8 cellular contexts compared by ENCODE assay signal in the genomic region with DNA sequence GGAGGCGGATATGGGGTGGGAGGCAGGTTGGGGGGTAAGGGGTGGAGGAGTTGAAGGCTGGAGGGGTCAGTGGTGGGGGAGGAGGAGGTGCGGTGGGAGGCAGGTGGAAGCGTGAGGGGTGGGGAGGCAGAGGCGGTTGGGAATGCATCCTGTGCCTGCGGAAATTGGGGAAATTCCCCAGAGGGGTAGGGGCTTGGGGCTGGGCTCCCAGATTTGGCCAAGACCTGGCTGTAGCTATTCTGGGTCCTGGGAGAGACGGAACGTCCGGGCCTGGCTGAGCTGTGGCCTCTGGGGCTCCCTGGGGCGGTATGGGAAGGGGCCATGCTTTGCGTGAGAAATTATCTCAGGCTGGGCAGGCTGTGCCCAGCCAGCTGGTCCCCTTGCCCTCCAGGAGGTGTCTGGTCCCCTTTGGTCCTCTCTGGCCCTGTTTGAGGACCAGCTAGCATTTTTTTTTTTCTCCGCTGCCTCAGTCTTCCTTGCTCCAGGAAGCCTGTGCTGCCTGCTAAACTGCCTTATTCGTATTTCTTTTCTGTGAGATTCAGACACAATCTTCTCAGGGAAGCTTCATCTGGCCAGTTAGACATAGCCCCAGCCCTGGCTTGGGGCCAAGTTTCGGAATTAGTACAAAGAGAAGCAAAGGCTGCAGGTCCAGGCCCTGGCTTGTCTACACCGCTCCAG. TPM values are rescaled to one million over a fixed set of nuclear protein-coding genes. Genes with fewer than 3 reads are reported as not detected.
A peak's percentile ranks its signal among the peaks of the same experiment; 100 is the strongest.
DNase-seq lines count a peak whose midpoint lies in the region; ATAC-seq, FAIRE-seq and TF ChIP-seq lines count a peak whose summit lies in the region.

No MANE protein-coding gene starts in this region.

- peak overlapping the region; percentile 20 for H3K18ac ChIP-seq in neuronal stem cell (ENCODE audit: low read length)

- H3K14ac ChIP-seq in neuronal stem cell (ENCODE audit: low read length), result no peak overlapping the region

- peak overlapping the region; percentile 14 for H3K4me2 ChIP-seq in neuronal stem cell (ENCODE audit: insufficient read depth, low read length, poor library complexity, severe bottlenecking)

- no peak overlapping the region for H3K4ac ChIP-seq in neuronal stem cell (ENCODE audit: low read length)

- peak; percentile 59 to 82 for DNase-seq in foreskin fibroblast
- no peak for DNase-seq in neuronal stem cell (ENCODE audit: low spot score)
- DNase-seq in DMS114 treated with DMSO at 0.1 percent for 48 hours (lab: John Stamatoyannopoulos, UW; ENCODE audit: unreplicated experiment), result no peak
- no peak for DNase-seq in T-helper 9 cell

- no peak overlapping the region for H2BK5ac ChIP-seq in neuronal stem cell (ENCODE audit: low read length)

- ATAC-seq in GM19468 (IDR thresholded peaks at IDR 0.05; ENCODE audit: extremely low read depth, unreplicated experiment) (peak; percentile 72), HG03558 (IDR thresholded peaks at IDR 0.05; ENCODE audit: extremely low read depth, unreplicated experiment) (peak; percentile 73), SK-N-SH treated with all-trans-retinoic acid at 6 μM for 48 hours (peak; percentile 65)

- H3K23ac ChIP-seq in neuronal stem cell (ENCODE audit: low read depth, low read length, poor library complexity), result no peak overlapping the region

- no peaks in the 10 kb centered on the region for H3K36me3 ChIP-seq in neuronal stem cell (replicated peaks in 1 of 2; ENCODE audit: control insufficient read depth in 2 of 2, insufficient read depth in 2 of 2, low read length in 2 of 2)

- H4K8ac ChIP-seq in neuronal stem cell (ENCODE audit: low read depth, low read length), result no peak overlapping the region

- peak; percentile 68 for FAIRE-seq in G401.6 (lab: Jason Lieb, UNC)

- H2AFZ ChIP-seq in neuronal stem cell (ENCODE audit: low read length), result peak overlapping the region; percentile 20

- H3K4me3 ChIP-seq in foreskin fibroblast (ENCODE audit: low read depth in 1 of 2, low read length in 2 of 2) (peak overlapping the region in 1 of 2 donors; percentile 5), neuronal stem cell (ENCODE audit: low read length in 2 of 2) (no peak overlapping the region)

- H3K27ac ChIP-seq in neuronal stem cell (replicated peaks; ENCODE audit: low read length), result peak overlapping the region; percentile 65

- H3K27me3 ChIP-seq in neuronal stem cell (ENCODE audit: control insufficient read depth in 3 of 3, insufficient read depth in 3 of 3, low read depth in 1 of 3, low read length in 3 of 3), result no peaks in the 10 kb centered on the region

- no CpG with 5 or more reads among the region's 14 CpGs for WGBS in neuronal stem cell (ENCODE audit: extremely low coverage in 2 of 2, insufficient read length in 2 of 2, insufficient replicate concordance in 1 of 2), 2 donors

- H4K91ac ChIP-seq in neuronal stem cell (ENCODE audit: low read depth, low read length, poor library complexity), result no peak overlapping the region

- no peaks in the 10 kb centered on the region for H3K79me1 ChIP-seq in neuronal stem cell (ENCODE audit: low read depth, low read length)

- H3K4me1 ChIP-seq in neuronal stem cell (ENCODE audit: control insufficient read depth in 2 of 2, insufficient read depth in 1 of 2, low read depth in 1 of 2, low read length in 2 of 2), result peaks cover 0 to 5% of the 10 kb centered on the region in 2 donors

- H2BK120ac ChIP-seq in neuronal stem cell (ENCODE audit: low read depth, low read length), result no peak overlapping the region

- peak overlapping the region; percentile 93 for H2BK15ac ChIP-seq in neuronal stem cell (ENCODE audit: low read length)

- peak overlapping the region; percentile 74 for H2AK5ac ChIP-seq in neuronal stem cell (ENCODE audit: low read depth, low read length)

- no peaks in the 10 kb centered on the region for H3K9me3 ChIP-seq in neuronal stem cell (replicated peaks in 1 of 2; ENCODE audit: control insufficient read depth in 2 of 2, insufficient read depth in 1 of 2, low read depth in 1 of 2, low read length in 2 of 2)

- no peak for TF ChIP-seq CTCF in foreskin fibroblast (IDR thresholded peaks at IDR 0.05; ENCODE audit: low read depth, low read length)

- H3K9ac ChIP-seq in neuronal stem cell (ENCODE audit: low read depth, low read length, poor library complexity), result no peak overlapping the region

- no peak overlapping the region for H2BK12ac ChIP-seq in neuronal stem cell (ENCODE audit: low read length)

TF ChIP-seq in SK-N-SH treated with all-trans-retinoic acid at 6 μM for 48 hours, 23 proteins besides CTCF, POLR2A, EP300 and RAD21 (continues in another document):
- TF ChIP-seq, protein P1, sequence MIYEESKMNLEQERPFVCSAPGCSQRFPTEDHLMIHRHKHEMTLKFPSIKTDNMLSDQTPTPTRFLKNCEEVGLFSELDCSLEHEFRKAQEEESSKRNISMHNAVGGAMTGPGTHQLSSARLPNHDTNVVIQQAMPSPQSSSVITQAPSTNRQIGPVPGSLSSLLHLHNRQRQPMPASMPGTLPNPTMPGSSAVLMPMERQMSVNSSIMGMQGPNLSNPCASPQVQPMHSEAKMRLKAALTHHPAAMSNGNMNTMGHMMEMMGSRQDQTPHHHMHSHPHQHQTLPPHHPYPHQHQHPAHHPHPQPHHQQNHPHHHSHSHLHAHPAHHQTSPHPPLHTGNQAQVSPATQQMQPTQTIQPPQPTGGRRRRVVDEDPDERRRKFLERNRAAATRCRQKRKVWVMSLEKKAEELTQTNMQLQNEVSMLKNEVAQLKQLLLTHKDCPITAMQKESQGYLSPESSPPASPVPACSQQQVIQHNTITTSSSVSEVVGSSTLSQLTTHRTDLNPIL (CRISPR knock-in tag; IDR thresholded peaks at IDR 0.05; ENCODE audit: low read depth), result no peak
- no peak for TF ChIP-seq BACH2 (CRISPR knock-in tag; IDR thresholded peaks at IDR 0.05; ENCODE audit: borderline replicate concordance)
- no peak for TF ChIP-seq PPARA (CRISPR knock-in tag; IDR thresholded peaks at IDR 0.05; ENCODE audit: borderline replicate concordance)
- no peak for TF ChIP-seq ZFP30 (CRISPR knock-in tag; IDR thresholded peaks at IDR 0.05)
- TF ChIP-seq RARB (CRISPR knock-in tag; IDR thresholded peaks at IDR 0.05), result no peak
- TF ChIP-seq ZNF565 (CRISPR knock-in tag; conservative IDR thresholded peaks at IDR 0.05; ENCODE audit: low read depth), result no peak
- TF ChIP-seq, protein P2, sequence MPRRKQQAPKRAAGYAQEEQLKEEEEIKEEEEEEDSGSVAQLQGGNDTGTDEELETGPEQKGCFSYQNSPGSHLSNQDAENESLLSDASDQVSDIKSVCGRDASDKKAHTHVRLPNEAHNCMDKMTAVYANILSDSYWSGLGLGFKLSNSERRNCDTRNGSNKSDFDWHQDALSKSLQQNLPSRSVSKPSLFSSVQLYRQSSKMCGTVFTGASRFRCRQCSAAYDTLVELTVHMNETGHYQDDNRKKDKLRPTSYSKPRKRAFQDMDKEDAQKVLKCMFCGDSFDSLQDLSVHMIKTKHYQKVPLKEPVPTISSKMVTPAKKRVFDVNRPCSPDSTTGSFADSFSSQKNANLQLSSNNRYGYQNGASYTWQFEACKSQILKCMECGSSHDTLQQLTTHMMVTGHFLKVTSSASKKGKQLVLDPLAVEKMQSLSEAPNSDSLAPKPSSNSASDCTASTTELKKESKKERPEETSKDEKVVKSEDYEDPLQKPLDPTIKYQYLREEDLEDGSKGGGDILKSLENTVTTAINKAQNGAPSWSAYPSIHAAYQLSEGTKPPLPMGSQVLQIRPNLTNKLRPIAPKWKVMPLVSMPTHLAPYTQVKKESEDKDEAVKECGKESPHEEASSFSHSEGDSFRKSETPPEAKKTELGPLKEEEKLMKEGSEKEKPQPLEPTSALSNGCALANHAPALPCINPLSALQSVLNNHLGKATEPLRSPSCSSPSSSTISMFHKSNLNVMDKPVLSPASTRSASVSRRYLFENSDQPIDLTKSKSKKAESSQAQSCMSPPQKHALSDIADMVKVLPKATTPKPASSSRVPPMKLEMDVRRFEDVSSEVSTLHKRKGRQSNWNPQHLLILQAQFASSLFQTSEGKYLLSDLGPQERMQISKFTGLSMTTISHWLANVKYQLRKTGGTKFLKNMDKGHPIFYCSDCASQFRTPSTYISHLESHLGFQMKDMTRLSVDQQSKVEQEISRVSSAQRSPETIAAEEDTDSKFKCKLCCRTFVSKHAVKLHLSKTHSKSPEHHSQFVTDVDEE (CRISPR knock-in tag; IDR thresholded peaks at IDR 0.05), result no peak
- TF ChIP-seq SNAI2 (CRISPR knock-in tag; IDR thresholded peaks at IDR 0.05), result no peak
- no peak for TF ChIP-seq TCF4 (CRISPR knock-in tag; IDR thresholded peaks at IDR 0.05; ENCODE audit: borderline replicate concordance)
- no peak for TF ChIP-seq ISL1 (CRISPR knock-in tag; IDR thresholded peaks at IDR 0.05)
- TF ChIP-seq ESRRG (CRISPR knock-in tag; IDR thresholded peaks at IDR 0.05), result no peak
- no peak for TF ChIP-seq OSR1 (CRISPR knock-in tag; IDR thresholded peaks at IDR 0.05)
- TF ChIP-seq ARNTL (CRISPR knock-in tag; IDR thresholded peaks at IDR 0.05; ENCODE audit: borderline replicate concordance, low read depth), result no peak
- TF ChIP-seq ZC3H10 (CRISPR knock-in tag; IDR thresholded peaks at IDR 0.05), result no peak
- no peak for TF ChIP-seq ZFP3 (CRISPR knock-in tag; IDR thresholded peaks at IDR 0.05)
- TF ChIP-seq, protein P3, sequence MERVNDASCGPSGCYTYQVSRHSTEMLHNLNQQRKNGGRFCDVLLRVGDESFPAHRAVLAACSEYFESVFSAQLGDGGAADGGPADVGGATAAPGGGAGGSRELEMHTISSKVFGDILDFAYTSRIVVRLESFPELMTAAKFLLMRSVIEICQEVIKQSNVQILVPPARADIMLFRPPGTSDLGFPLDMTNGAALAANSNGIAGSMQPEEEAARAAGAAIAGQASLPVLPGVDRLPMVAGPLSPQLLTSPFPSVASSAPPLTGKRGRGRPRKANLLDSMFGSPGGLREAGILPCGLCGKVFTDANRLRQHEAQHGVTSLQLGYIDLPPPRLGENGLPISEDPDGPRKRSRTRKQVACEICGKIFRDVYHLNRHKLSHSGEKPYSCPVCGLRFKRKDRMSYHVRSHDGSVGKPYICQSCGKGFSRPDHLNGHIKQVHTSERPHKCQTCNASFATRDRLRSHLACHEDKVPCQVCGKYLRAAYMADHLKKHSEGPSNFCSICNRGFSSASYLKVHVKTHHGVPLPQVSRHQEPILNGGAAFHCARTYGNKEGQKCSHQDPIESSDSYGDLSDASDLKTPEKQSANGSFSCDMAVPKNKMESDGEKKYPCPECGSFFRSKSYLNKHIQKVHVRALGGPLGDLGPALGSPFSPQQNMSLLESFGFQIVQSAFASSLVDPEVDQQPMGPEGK (CRISPR knock-in tag; IDR thresholded peaks at IDR 0.05; ENCODE audit: borderline replicate concordance), result no peak
- no peak for TF ChIP-seq CSDC2 (CRISPR knock-in tag; IDR thresholded peaks at IDR 0.05)

RNA-seq across cellular contexts. Expression of a gene that starts 7.3 kb away (rescaled TPM):
- 0.36 TPM for polyA plus RNA-seq in neuronal stem cell (2013, experiment 1 of 2)
- 0.30 TPM for polyA plus RNA-seq in neuronal stem cell (2013, experiment 2 of 2)

RNA-seq across cellular contexts. Expression of a gene that starts 27.2 kb away (rescaled TPM):
- polyA plus RNA-seq in neuronal stem cell (2013, experiment 1 of 2), result 3,085 TPM
- polyA plus RNA-seq in neuronal stem cell (2013, experiment 2 of 2), result 3,088 TPM

RNA-seq across cellular contexts. Expression of a gene that starts 54.8 kb away (rescaled TPM):
- 736 TPM for polyA plus RNA-seq in neuronal stem cell (2013, experiment 1 of 2)
- polyA plus RNA-seq in neuronal stem cell (2013, experiment 2 of 2), result 716 TPM

Comparison
In these comparisons a context has a peak if more than half of its experiments do, and no peak if none do; other contexts are left out.
1. DNase-seq: peak in foreskin fibroblast (2 of 2); none in neuronal stem cell (single experiment), DMS114 treated with DMSO at 0.1 percent for 48 hours (single experiment) and T-helper 9 cell (single experiment).
2. Peak in every context shown above with its lines, with median percentiles within 50 percentile points of each other: ATAC-seq.